ENCODE assay signal across 2 cellular contexts in genomic region chr10:4662576-4663161, GRCh38.
TF ChIP-seq lines count a peak whose summit lies in the region.

No MANE protein-coding gene starts in this region.

TF ChIP-seq in K562, 482 proteins besides CTCF, POLR2A, EP300 and RAD21:
- TF ChIP-seq CUX1 (CRISPR knock-in tag; IDR thresholded peaks at IDR 0.05) (peak; percentile 52; the same call in 1 of the 2 replicates), TARDBP (IDR thresholded peaks at IDR 0.05) (no peak), RBM15 (IDR thresholded peaks at IDR 0.05; ENCODE audit: insufficient read depth, low read length) (no peak), EWSR1 (IDR thresholded peaks at IDR 0.05; ENCODE audit: borderline replicate concordance, low read depth, partially characterized antibody) (no peak), ZNF584 (CRISPR knock-in tag; IDR thresholded peaks at IDR 0.05; ENCODE audit: low read depth) (peak; percentile 4; the same call in 1 of the 2 replicates), NRF1 (conservative IDR thresholded peaks at IDR 0.05 in 1 of 2, IDR thresholded peaks at IDR 0.05 in 1 of 2) (peak in 1 of 2 experiments; percentile 15; a peak in 1 of 4 replicates), ZNF395 (CRISPR knock-in tag; IDR thresholded peaks at IDR 0.05) (peak; percentile 24; the same call in 1 of the 2 replicates)

TF ChIP-seq in WTC11, 78 proteins besides CTCF, POLR2A, EP300 and RAD21 (continued from another document):
- TF ChIP-seq ZNF671 (CRISPR knock-in tag; IDR thresholded peaks at IDR 0.05) (no peak), EMX1 (CRISPR knock-in tag; IDR thresholded peaks at IDR 0.05) (no peak), NFATC4 (CRISPR knock-in tag; IDR thresholded peaks at IDR 0.05) (no peak)
